In the genomic region with DNA sequence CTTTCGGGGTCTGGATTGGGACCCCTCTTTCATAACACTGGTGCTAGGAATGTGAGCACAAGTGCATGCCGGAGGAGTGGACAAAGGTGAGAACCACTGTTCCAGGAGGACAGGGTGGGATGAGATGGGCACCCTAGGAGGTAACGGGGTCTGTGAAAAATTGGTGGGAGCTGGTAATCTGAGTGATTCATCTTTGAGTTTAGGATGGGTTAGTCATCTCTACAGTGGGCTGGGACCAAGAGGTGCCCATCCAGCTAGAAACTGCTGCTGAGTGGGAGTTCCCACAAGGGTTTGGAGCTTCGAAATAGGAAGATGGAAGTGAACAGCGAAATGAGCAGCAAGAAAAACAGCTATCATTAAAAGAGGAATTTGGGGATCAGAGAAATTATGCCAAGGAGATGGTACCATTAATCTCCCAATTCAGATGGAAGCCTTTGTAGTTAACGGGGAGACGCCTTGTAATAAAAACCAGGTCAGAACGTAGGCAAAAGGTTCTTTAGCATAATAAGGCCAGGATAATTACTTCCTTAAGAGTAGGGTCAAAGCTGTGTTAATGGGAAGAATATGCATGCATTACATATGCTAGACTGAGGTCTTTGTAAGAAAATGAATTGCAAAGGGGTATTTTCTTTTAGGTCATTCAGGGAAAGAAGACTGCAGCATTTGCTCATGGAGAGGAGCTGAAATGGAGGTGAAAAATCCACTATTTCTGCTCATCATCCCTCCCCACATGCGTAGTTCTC, we compare ENCODE assay signal across 1 cellular context.
TF ChIP-seq lines count a peak whose summit lies in the region.

No MANE protein-coding gene starts in this region.

TF ChIP-seq in GM23338, 12 proteins besides CTCF, POLR2A, EP300 and RAD21 (continued from another document):
- TF ChIP-seq JUNB (IDR thresholded peaks at IDR 0.05; ENCODE audit: unreplicated experiment) (no peak), ZNF114 (CRISPR knock-in tag; IDR thresholded peaks at IDR 0.05) (no peak)
